Comparison of ENCODE assay signal across 1 cellular context in the genomic region with DNA sequence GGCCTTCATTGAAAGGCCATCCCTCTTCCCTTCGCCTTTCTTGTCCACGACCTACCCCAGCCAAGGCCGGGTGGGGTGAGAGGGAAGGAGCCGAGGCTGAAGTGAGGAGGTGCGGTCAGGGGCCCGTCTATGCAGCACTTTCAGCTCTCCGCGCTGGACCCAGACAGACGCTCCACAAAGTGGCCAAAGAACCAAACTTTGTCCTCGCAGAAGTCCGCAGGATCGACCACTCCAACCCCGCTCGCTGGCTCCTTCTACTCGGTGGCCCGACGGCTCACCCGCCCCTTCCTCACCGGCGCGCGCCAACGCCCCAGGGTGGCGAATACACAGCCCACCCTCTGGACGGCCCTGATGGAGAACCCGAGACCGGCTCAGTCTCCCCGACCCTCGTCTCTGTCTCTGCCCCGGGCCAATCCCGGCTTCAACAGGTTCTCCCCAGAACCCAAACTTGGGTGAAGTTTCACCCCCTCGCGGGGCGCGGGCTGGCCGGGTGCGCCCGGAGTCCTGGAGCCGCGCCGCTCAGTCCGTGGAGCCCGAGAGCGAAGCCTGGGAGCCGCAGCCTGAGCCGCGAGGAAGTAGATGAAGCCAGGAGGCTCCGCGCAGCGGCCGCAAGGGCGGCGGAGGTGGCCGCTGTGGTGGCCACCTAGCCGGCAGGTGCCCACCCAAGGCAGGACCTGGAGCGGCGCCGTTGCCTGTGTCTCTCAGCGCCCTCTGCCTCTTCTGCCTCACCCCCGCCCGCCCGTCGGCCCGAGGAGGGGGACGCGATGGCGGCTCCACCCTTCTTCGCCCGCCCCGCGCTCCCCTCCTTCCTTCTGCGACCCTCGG.
TF ChIP-seq lines count a peak whose summit lies in the region.

No MANE protein-coding gene starts in this region.

TF ChIP-seq in A549, 52 proteins besides CTCF, POLR2A, EP300 and RAD21 (continued from another document):
- no peak for TF ChIP-seq BCL3 (IDR thresholded peaks at IDR 0.05)
- TF ChIP-seq JUN (IDR thresholded peaks at IDR 0.05): no peak
- TF ChIP-seq HOXA7 (CRISPR knock-in tag; IDR thresholded peaks at IDR 0.05): no peak
